In genomic region chr2:138184428-138184827, GRCh38 we compare ENCODE assay signal across 1 cellular context.
TF ChIP-seq lines count a peak whose summit lies in the region.

No MANE protein-coding gene starts in this region.

TF ChIP-seq in HepG2, 621 proteins besides CTCF, POLR2A, EP300 and RAD21 (continued from another document and continues in another):
- TF ChIP-seq, protein P1, sequence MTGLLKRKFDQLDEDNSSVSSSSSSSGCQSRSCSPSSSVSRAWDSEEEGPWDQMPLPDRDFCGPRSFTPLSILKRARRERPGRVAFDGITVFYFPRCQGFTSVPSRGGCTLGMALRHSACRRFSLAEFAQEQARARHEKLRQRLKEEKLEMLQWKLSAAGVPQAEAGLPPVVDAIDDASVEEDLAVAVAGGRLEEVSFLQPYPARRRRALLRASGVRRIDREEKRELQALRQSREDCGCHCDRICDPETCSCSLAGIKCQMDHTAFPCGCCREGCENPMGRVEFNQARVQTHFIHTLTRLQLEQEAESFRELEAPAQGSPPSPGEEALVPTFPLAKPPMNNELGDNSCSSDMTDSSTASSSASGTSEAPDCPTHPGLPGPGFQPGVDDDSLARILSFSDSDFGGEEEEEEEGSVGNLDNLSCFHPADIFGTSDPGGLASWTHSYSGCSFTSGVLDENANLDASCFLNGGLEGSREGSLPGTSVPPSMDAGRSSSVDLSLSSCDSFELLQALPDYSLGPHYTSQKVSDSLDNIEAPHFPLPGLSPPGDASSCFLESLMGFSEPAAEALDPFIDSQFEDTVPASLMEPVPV (CRISPR knock-in tag; IDR thresholded peaks at IDR 0.05): no peak
- TF ChIP-seq ZNF773 (CRISPR knock-in tag; IDR thresholded peaks at IDR 0.05; ENCODE audit: borderline replicate concordance) (no peak), MYC (CRISPR knock-in tag; IDR thresholded peaks at IDR 0.05; ENCODE audit: borderline replicate concordance) (no peak), TAF1 (CRISPR knock-in tag; IDR thresholded peaks at IDR 0.05) (no peak), FOXJ3 (CRISPR knock-in tag; IDR thresholded peaks at IDR 0.05; ENCODE audit: borderline replicate concordance) (peak; percentile 52; the same call in 1 of the 2 replicates), HNRNPLL (IDR thresholded peaks at IDR 0.05; ENCODE audit: low read depth, low read length, poor library complexity, severe bottlenecking) (no peak), RELA (CRISPR knock-in tag; IDR thresholded peaks at IDR 0.05) (no peak), SSRP1 (CRISPR knock-in tag; IDR thresholded peaks at IDR 0.05) (no peak), DRAP1 (CRISPR knock-in tag; IDR thresholded peaks at IDR 0.05) (no peak), HHEX (CRISPR knock-in tag; IDR thresholded peaks at IDR 0.05) (peak; percentile 52; the same call in 1 of the 2 replicates), GATAD2A (CRISPR knock-in tag; IDR thresholded peaks at IDR 0.05) (peak; percentile 82), TRAFD1 (CRISPR knock-in tag; IDR thresholded peaks at IDR 0.05; ENCODE audit: borderline replicate concordance) (no peak), TBX2 (CRISPR knock-in tag; IDR thresholded peaks at IDR 0.05; ENCODE audit: borderline replicate concordance) (peak; percentile 48; the same call in 1 of the 2 replicates), PHF8 (CRISPR knock-in tag; IDR thresholded peaks at IDR 0.05) (no peak), ZNF879 (CRISPR knock-in tag; IDR thresholded peaks at IDR 0.05) (no peak), POGZ (CRISPR knock-in tag; IDR thresholded peaks at IDR 0.05) (peak; percentile 80), ZNF12 (CRISPR knock-in tag; IDR thresholded peaks at IDR 0.05) (no peak), SOX6 (IDR thresholded peaks at IDR 0.05) (no peak), SOX6 (CRISPR knock-in tag; IDR thresholded peaks at IDR 0.05) (peak; percentile 82), ARID5B (CRISPR knock-in tag; IDR thresholded peaks at IDR 0.05) (peak; percentile 72), TCF7 (IDR thresholded peaks at IDR 0.05; ENCODE audit: low read depth) (peak; percentile 83), PRPF4 (IDR thresholded peaks at IDR 0.05; ENCODE audit: low read depth, low read length, poor library complexity, severe bottlenecking) (no peak), ZNF556 (CRISPR knock-in tag; IDR thresholded peaks at IDR 0.05; ENCODE audit: borderline replicate concordance) (no peak), ZNF543 (CRISPR knock-in tag; IDR thresholded peaks at IDR 0.05) (no peak), ZNF552 (CRISPR knock-in tag; IDR thresholded peaks at IDR 0.05; ENCODE audit: borderline replicate concordance) (no peak), ZNF354B (CRISPR knock-in tag; IDR thresholded peaks at IDR 0.05) (no peak), PAXIP1 (CRISPR knock-in tag; conservative IDR thresholded peaks at IDR 0.05) (peak; percentile 88), ZNF331 (CRISPR knock-in tag; IDR thresholded peaks at IDR 0.05) (peak; percentile 40; the same call in 1 of the 2 replicates), NCOA2 (CRISPR knock-in tag; IDR thresholded peaks at IDR 0.05) (peak; percentile 64)
- TF ChIP-seq, protein P2, sequence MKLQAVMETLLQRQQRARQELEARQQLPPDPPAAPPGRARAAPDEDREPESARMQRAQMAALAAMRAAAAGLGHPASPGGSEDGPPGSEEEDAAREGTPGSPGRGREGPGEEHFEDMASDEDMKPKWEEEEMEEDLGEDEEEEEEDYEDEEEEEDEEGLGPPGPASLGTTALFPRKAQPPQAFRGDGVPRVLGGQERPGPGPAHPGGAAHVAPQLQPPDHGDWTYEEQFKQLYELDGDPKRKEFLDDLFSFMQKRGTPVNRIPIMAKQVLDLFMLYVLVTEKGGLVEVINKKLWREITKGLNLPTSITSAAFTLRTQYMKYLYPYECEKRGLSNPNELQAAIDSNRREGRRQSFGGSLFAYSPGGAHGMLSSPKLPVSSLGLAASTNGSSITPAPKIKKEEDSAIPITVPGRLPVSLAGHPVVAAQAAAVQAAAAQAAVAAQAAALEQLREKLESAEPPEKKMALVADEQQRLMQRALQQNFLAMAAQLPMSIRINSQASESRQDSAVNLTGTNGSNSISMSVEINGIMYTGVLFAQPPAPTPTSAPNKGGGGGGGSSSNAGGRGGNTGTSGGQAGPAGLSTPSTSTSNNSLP (IDR thresholded peaks at IDR 0.05; ENCODE audit: low read depth, low read length): peak; percentile 72
- TF ChIP-seq, protein P3, sequence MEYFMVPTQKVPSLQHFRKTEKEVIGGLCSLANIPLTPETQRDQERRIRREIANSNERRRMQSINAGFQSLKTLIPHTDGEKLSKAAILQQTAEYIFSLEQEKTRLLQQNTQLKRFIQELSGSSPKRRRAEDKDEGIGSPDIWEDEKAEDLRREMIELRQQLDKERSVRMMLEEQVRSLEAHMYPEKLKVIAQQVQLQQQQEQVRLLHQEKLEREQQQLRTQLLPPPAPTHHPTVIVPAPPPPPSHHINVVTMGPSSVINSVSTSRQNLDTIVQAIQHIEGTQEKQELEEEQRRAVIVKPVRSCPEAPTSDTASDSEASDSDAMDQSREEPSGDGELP (IDR thresholded peaks at IDR 0.05; ENCODE audit: borderline replicate concordance, low read depth): no peak
- TF ChIP-seq, protein P4, sequence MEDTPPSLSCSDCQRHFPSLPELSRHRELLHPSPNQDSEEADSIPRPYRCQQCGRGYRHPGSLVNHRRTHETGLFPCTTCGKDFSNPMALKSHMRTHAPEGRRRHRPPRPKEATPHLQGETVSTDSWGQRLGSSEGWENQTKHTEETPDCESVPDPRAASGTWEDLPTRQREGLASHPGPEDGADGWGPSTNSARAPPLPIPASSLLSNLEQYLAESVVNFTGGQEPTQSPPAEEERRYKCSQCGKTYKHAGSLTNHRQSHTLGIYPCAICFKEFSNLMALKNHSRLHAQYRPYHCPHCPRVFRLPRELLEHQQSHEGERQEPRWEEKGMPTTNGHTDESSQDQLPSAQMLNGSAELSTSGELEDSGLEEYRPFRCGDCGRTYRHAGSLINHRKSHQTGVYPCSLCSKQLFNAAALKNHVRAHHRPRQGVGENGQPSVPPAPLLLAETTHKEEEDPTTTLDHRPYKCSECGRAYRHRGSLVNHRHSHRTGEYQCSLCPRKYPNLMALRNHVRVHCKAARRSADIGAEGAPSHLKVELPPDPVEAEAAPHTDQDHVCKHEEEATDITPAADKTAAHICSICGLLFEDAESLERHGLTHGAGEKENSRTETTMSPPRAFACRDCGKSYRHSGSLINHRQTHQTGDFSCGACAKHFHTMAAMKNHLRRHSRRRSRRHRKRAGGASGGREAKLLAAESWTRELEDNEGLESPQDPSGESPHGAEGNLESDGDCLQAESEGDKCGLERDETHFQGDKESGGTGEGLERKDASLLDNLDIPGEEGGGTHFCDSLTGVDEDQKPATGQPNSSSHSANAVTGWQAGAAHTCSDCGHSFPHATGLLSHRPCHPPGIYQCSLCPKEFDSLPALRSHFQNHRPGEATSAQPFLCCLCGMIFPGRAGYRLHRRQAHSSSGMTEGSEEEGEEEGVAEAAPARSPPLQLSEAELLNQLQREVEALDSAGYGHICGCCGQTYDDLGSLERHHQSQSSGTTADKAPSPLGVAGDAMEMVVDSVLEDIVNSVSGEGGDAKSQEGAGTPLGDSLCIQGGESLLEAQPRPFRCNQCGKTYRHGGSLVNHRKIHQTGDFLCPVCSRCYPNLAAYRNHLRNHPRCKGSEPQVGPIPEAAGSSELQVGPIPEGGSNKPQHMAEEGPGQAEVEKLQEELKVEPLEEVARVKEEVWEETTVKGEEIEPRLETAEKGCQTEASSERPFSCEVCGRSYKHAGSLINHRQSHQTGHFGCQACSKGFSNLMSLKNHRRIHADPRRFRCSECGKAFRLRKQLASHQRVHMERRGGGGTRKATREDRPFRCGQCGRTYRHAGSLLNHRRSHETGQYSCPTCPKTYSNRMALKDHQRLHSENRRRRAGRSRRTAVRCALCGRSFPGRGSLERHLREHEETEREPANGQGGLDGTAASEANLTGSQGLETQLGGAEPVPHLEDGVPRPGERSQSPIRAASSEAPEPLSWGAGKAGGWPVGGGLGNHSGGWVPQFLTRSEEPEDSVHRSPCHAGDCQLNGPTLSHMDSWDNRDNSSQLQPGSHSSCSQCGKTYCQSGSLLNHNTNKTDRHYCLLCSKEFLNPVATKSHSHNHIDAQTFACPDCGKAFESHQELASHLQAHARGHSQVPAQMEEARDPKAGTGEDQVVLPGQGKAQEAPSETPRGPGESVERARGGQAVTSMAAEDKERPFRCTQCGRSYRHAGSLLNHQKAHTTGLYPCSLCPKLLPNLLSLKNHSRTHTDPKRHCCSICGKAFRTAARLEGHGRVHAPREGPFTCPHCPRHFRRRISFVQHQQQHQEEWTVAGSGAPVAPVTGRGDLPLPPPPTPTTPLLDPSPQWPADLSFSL (CRISPR knock-in tag; IDR thresholded peaks at IDR 0.05): peak; percentile 43; the same call in 1 of the 2 replicates
- TF ChIP-seq, protein P5, sequence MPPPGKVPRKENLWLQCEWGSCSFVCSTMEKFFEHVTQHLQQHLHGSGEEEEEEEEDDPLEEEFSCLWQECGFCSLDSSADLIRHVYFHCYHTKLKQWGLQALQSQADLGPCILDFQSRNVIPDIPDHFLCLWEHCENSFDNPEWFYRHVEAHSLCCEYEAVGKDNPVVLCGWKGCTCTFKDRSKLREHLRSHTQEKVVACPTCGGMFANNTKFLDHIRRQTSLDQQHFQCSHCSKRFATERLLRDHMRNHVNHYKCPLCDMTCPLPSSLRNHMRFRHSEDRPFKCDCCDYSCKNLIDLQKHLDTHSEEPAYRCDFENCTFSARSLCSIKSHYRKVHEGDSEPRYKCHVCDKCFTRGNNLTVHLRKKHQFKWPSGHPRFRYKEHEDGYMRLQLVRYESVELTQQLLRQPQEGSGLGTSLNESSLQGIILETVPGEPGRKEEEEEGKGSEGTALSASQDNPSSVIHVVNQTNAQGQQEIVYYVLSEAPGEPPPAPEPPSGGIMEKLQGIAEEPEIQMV (CRISPR knock-in tag; IDR thresholded peaks at IDR 0.05; ENCODE audit: low read depth): no peak
